Comparison of ENCODE assay signal across 9 cellular contexts in genomic region chr10:86775056-86775858, GRCh38. TPM values are rescaled to one million over a fixed set of nuclear protein-coding genes. Genes with fewer than 3 reads are reported as not detected.
DNase-seq lines count a peak whose midpoint lies in the region; ATAC-seq and TF ChIP-seq lines count a peak whose summit lies in the region.
"Had no signal": no experiment of that assay in that cellular context is flagged by ENCODE, and none has a peak within 500 bp of the region (broad histone marks: within the 10 kb centered on the region; RNA-seq: fewer than 3 reads in every experiment).

No MANE protein-coding gene starts in this region.

- no peak for TF ChIP-seq CTCF in fibroblast of villous mesenchyme (IDR thresholded peaks at IDR 0.05; ENCODE audit: insufficient read depth, low read depth, low read length)

- ATAC-seq in GM21723 (IDR thresholded peaks at IDR 0.05; ENCODE audit: unreplicated experiment): peak; percentile 78

- H3K4me3 ChIP-seq in fibroblast of villous mesenchyme (ENCODE audit: low read depth, low read length): no peak overlapping the region

- DNase-seq in D341Med (ENCODE audit: low spot score) (peak; percentile 13), LoVo (ENCODE audit: low spot score) (peak; percentile 6), fibroblast of villous mesenchyme (ENCODE audit: low read depth) (peak; percentile 63), activated T-cell treated with anti-CD3 and anti-CD28 coated beads for 4 hours (no peak), DMS53 treated with DMSO at 0.1 percent for 48 hours (lab: John Stamatoyannopoulos, UW; ENCODE audit: unreplicated experiment) (no peak), HK-2 (ENCODE audit: unreplicated experiment) (no peak)
- DNase-seq in activated naive CD4-positive, alpha-beta T cell treated with anti-CD3 and anti-CD28 coated beads, Interleukin-2, amount 50 U/mL, for 16 hours: no peak
- DNase-seq: DMS79 treated with DMSO at 0.1 percent for 48 hours had no signal

RNA-seq across cellular contexts. Expression of gene BMPR1A, which starts 18.8 kb away (rescaled TPM):
- 54.4 and 70.8 TPM in 2 replicates for total RNA-seq in fibroblast of villous mesenchyme

Comparison
In these comparisons a context has a peak if more than half of its experiments do, and no peak if none do; other contexts are left out.
1. DNase-seq: peak in D341Med (single experiment), LoVo (single experiment) and fibroblast of villous mesenchyme (single experiment); none in activated T-cell treated with anti-CD3 and anti-CD28 coated beads for 4 hours (single experiment), DMS53 treated with DMSO at 0.1 percent for 48 hours (single experiment), HK-2 (single experiment) and activated naive CD4-positive, alpha-beta T cell treated with anti-CD3 and anti-CD28 coated beads, Interleukin-2, amount 50 U/mL, for 16 hours (single experiment).